ENCODE assay signal across 8 cellular contexts in the genomic region with DNA sequence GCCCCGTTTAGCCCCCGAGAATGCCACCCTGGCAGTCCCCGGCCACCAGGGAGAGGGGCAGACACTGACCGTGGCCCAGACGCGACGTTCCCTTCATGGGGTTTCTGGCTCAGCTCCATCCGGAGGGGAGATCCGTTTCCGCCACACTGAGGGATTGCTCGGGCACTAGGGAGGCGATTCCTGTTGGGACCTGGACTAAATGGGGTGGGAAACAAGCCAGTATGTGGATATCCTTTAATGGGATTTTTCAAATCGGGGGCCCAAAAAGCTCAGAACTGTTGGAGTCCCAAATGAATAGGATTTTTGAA. TPM values are rescaled to one million over a fixed set of nuclear protein-coding genes. Genes with fewer than 3 reads are reported as not detected.
DNase-seq lines count a peak whose midpoint lies in the region; ATAC-seq, FAIRE-seq and TF ChIP-seq lines count a peak whose summit lies in the region.
"Not testable (repeated sequence)": the region's sequence is repeated elsewhere in the genome, so short reads cannot be mapped to it uniquely, and the experiment has no call there.

No MANE protein-coding gene starts in this region.

- intact Hi-C loops in activated CD4-positive, alpha-beta memory T cell treated with anti-CD3 and anti-CD28 coated beads for 36 hours (cut with micrococcal nuclease); lower lobe of right lung (cut with DNase I); prostate gland (cut with DNase I): not testable (repeated sequence)

- not testable (repeated sequence) for H3K27ac ChIP-seq in brain microvascular endothelial cell
- H3K27ac ChIP-seq in lower lobe of right lung (peak overlapping the region; percentile 82), prostate gland (peak overlapping the region in 1 of 2 donors; percentile 67)

- not testable (repeated sequence) for TF ChIP-seq CTCF in GM12864 (IDR thresholded peaks at IDR 0.05; ENCODE audit: low read depth, low read length, missing control alignments); brain microvascular endothelial cell (IDR thresholded peaks at IDR 0.05; ENCODE audit: low read depth, low read length, missing control alignments); fibroblast of villous mesenchyme (IDR thresholded peaks at IDR 0.05; ENCODE audit: insufficient read depth, low read depth, low read length); lower lobe of right lung (IDR thresholded peaks at IDR 0.05); prostate gland (IDR thresholded peaks at IDR 0.05)

- peak in 1 of 2 donors; percentile 57 for ATAC-seq in lower lobe of right lung

- not testable (repeated sequence) for H3K4me1 ChIP-seq in lower lobe of right lung; prostate gland (replicated peaks)

- CTCF ChIA-PET in activated CD4-positive, alpha-beta memory T cell treated with anti-CD3 and anti-CD28 coated beads for 36 hours (lab: Charles Lee), result interaction anchor here (0.8 kb wide), 1 partner anchor 128 kb away, joined by 3 read pairs; no protein-coding TSS in a partner anchor

- peaks cover 10% of the 10 kb centered on the region for H3K4me1 Mint-ChIP-seq in activated CD4-positive, alpha-beta memory T cell treated with anti-CD3 and anti-CD28 coated beads for 36 hours (ENCODE audit: low read depth)

- H3K9me3 Mint-ChIP-seq in activated CD4-positive, alpha-beta memory T cell treated with anti-CD3 and anti-CD28 coated beads for 36 hours, result not testable (repeated sequence)

- not testable (repeated sequence) for TF ChIP-seq POLR2A in prostate gland (IDR thresholded peaks at IDR 0.05)

- peak overlapping the region; percentile 66 for H3K4me3 ChIP-seq in GM12864 (ENCODE audit: low read depth, low read length)
- H3K4me3 ChIP-seq in Jurkat, Clone E6-1 (ENCODE audit: low read length), result peak overlapping the region; percentile 63
- peak overlapping the region; percentile 54 for H3K4me3 ChIP-seq in brain microvascular endothelial cell (ENCODE audit: low read depth, low read length)
- peak overlapping the region; percentile 78 for H3K4me3 ChIP-seq in fibroblast of villous mesenchyme (ENCODE audit: low read depth, low read length)
- H3K4me3 ChIP-seq in lower lobe of right lung, result peak overlapping the region; percentile 66
- H3K4me3 ChIP-seq in prostate gland, result peak overlapping the region; percentile 53 to 62

- in situ Hi-C loops in brain microvascular endothelial cell (cut with HindIII; ENCODE audit: low pct_ligation_motif_present, low sequenced_read_pairs), result not testable (repeated sequence)

- not testable (repeated sequence) for H3K27me3 ChIP-seq in brain microvascular endothelial cell (replicated peaks); lower lobe of right lung (ENCODE audit: low read depth); prostate gland (replicated peaks; ENCODE audit: insufficient read depth)

- POLR2A ChIA-PET in activated CD4-positive, alpha-beta memory T cell treated with anti-CD3 and anti-CD28 coated beads for 36 hours (lab: Charles Lee), result interaction anchor here (0.6 kb wide), 1 partner anchor 314 kb away, joined by 4 read pairs; no protein-coding TSS in a partner anchor

- H3K27ac Mint-ChIP-seq in activated CD4-positive, alpha-beta memory T cell treated with anti-CD3 and anti-CD28 coated beads for 36 hours, result not testable (repeated sequence)

- peak overlapping the region; percentile 73 for H3K4me3 Mint-ChIP-seq in activated CD4-positive, alpha-beta memory T cell treated with anti-CD3 and anti-CD28 coated beads for 36 hours

- not testable (repeated sequence) for H3K27me3 Mint-ChIP-seq in activated CD4-positive, alpha-beta memory T cell treated with anti-CD3 and anti-CD28 coated beads for 36 hours

- not testable (repeated sequence) for H3K36me3 Mint-ChIP-seq in activated CD4-positive, alpha-beta memory T cell treated with anti-CD3 and anti-CD28 coated beads for 36 hours

- 2% methylated on average over 3 of the region's 13 CpGs for WGBS in prostate gland

- not testable (repeated sequence) for H3K9me3 ChIP-seq in lower lobe of right lung, prostate gland

- not testable (repeated sequence) for H3K36me3 ChIP-seq in brain microvascular endothelial cell (replicated peaks); prostate gland
- peaks cover 11% of the 10 kb centered on the region for H3K36me3 ChIP-seq in lower lobe of right lung

- FAIRE-seq in urothelium cell line (lab: Jason Lieb, UNC), result peak; percentile 13

- not testable (repeated sequence) for DNase-seq in GM12864 (ENCODE audit: low read depth); Jurkat, Clone E6-1 (ENCODE audit: low read depth, low spot score); activated CD4-positive, alpha-beta memory T cell treated with anti-CD3 and anti-CD28 coated beads for 36 hours; brain microvascular endothelial cell; fibroblast of villous mesenchyme (ENCODE audit: low read depth); lower lobe of right lung; prostate gland (ENCODE audit: low spot score); urothelium cell line (ENCODE audit: low spot score)

RNA-seq across cellular contexts. Expression of a gene that starts 0.6 kb away (rescaled TPM):
- 30.7 TPM for polyA plus RNA-seq in Jurkat, Clone E6-1 (2012; ENCODE audit: insufficient read depth, insufficient read length)
- 10 to 100 TPM; 22.2 to 22.5 TPM for total RNA-seq in activated CD4-positive, alpha-beta memory T cell treated with anti-CD3 and anti-CD28 coated beads for 36 hours
- total RNA-seq in fibroblast of villous mesenchyme (57.3 and 62.6 TPM in 2 replicates), lower lobe of right lung (59.6 TPM), prostate gland (10 to 100 TPM; 32.7 to 39.8 TPM)
